Comparison of ENCODE assay signal across 8 cellular contexts in genomic region chr19:32339988-32340874, GRCh38. TPM values are rescaled to one million over a fixed set of nuclear protein-coding genes. Genes with fewer than 3 reads are reported as not detected.
DNase-seq lines count a peak whose midpoint lies in the region; ATAC-seq and TF ChIP-seq lines count a peak whose summit lies in the region.

No MANE protein-coding gene starts in this region.

- ATAC-seq in activated CD8-positive, alpha-beta T cell treated with anti-CD3 and anti-CD28 coated beads for 36 hours = peak; percentile 77
- peak; percentile 69 to 84 (median 82) for ATAC-seq in natural killer cell
- no peak for ATAC-seq in GM18520 (IDR thresholded peaks at IDR 0.05; ENCODE audit: unreplicated experiment)

- H3K9me3 ChIP-seq in suprapubic skin = no peaks in the 10 kb centered on the region

- no peak overlapping the region for H3K27ac ChIP-seq in suprapubic skin

- no peak overlapping the region for H3K4me3 Mint-ChIP-seq in activated CD8-positive, alpha-beta T cell treated with anti-CD3 and anti-CD28 coated beads for 36 hours
- no peak overlapping the region for H3K4me3 Mint-ChIP-seq in natural killer cell

- POLR2A ChIA-PET in activated CD8-positive, alpha-beta T cell treated with anti-CD3 and anti-CD28 coated beads for 36 hours (lab: Charles Lee) = no interaction called here

- peaks cover 3% of the 10 kb centered on the region for H3K4me1 Mint-ChIP-seq in activated CD8-positive, alpha-beta T cell treated with anti-CD3 and anti-CD28 coated beads for 36 hours (ENCODE audit: low read depth)
- H3K4me1 Mint-ChIP-seq in natural killer cell = no peaks in the 10 kb centered on the region

- H3K36me3 Mint-ChIP-seq in activated CD8-positive, alpha-beta T cell treated with anti-CD3 and anti-CD28 coated beads for 36 hours (ENCODE audit: low read depth) = no peaks in the 10 kb centered on the region
- H3K36me3 Mint-ChIP-seq in natural killer cell = no peaks in the 10 kb centered on the region

- H3K4me1 ChIP-seq in suprapubic skin = peaks cover 6% of the 10 kb centered on the region

- H3K27me3 ChIP-seq in suprapubic skin = no peaks in the 10 kb centered on the region

- peak; percentile 66 for TF ChIP-seq CTCF in activated CD8-positive, alpha-beta T cell treated with anti-CD3 and anti-CD28 coated beads for 36 hours (IDR thresholded peaks at IDR 0.05)
- TF ChIP-seq CTCF in natural killer cell (IDR thresholded peaks at IDR 0.05) (peak; percentile 70), suprapubic skin (IDR thresholded peaks at IDR 0.05) (peak; percentile 2 to 69)

- peak; percentile 44 for DNase-seq in COLO829 (ENCODE audit: low spot score)
- DNase-seq in H4 (ENCODE audit: low spot score) = peak; percentile 49
- peak; percentile 7 for DNase-seq in NCI-H345 treated with DMSO at 0.1 percent for 48 hours (lab: John Stamatoyannopoulos, UW; ENCODE audit: unreplicated experiment)
- DNase-seq in activated CD8-positive, alpha-beta T cell treated with anti-CD3 and anti-CD28 coated beads for 36 hours = peak; percentile 72
- DNase-seq in erythroblast (lab: John Stamatoyannopoulos, UW) = peak; percentile 28 to 58
- DNase-seq in natural killer cell = peak; percentile 35
- DNase-seq in suprapubic skin (ENCODE audit: low spot score in 2 of 2) = no peak

- intact Hi-C loops in activated CD8-positive, alpha-beta T cell treated with anti-CD3 and anti-CD28 coated beads for 36 hours (cut with micrococcal nuclease) = loop anchor here (10.0 kb wide), 1 partner anchor 235 kb away; no protein-coding TSS in a partner anchor
- intact Hi-C loops in natural killer cell (cut with micrococcal nuclease) = loop anchor here (1.0 kb wide), 1 partner anchor 230 kb away; no protein-coding TSS in a partner anchor

- H3K9me3 Mint-ChIP-seq in activated CD8-positive, alpha-beta T cell treated with anti-CD3 and anti-CD28 coated beads for 36 hours = peaks cover 3% of the 10 kb centered on the region
- H3K9me3 Mint-ChIP-seq in natural killer cell = no peaks in the 10 kb centered on the region

- no peaks in the 10 kb centered on the region for H3K36me3 ChIP-seq in suprapubic skin

- H3K27me3 Mint-ChIP-seq in activated CD8-positive, alpha-beta T cell treated with anti-CD3 and anti-CD28 coated beads for 36 hours = peaks cover 3% of the 10 kb centered on the region
- no peaks in the 10 kb centered on the region for H3K27me3 Mint-ChIP-seq in natural killer cell (ENCODE audit: low read depth in 2 of 2)

- CTCF ChIA-PET in activated CD8-positive, alpha-beta T cell treated with anti-CD3 and anti-CD28 coated beads for 36 hours (lab: Charles Lee) = interaction anchor here (0.5 to 2.5 kb wide), 14 partner anchors 10 to 232 kb away, joined by 3 to 11 read pairs (median 4); no protein-coding TSS in a partner anchor

- no peak for TF ChIP-seq EP300 in suprapubic skin (IDR thresholded peaks at IDR 0.05)

- no peak for TF ChIP-seq POLR2A in erythroblast (IDR thresholded peaks at IDR 0.05; ENCODE audit: low read length)
- no peak for TF ChIP-seq POLR2A in suprapubic skin (IDR thresholded peaks at IDR 0.05)

- H3K27ac Mint-ChIP-seq in activated CD8-positive, alpha-beta T cell treated with anti-CD3 and anti-CD28 coated beads for 36 hours = no peak overlapping the region
- no peak overlapping the region for H3K27ac Mint-ChIP-seq in natural killer cell

- WGBS in suprapubic skin = 72% methylated on average over 17 of the region's 18 CpGs

- no peak overlapping the region for H3K4me3 ChIP-seq in suprapubic skin

RNA-seq across cellular contexts. Expression of gene ZNF507, which starts 5.2 kb away (rescaled TPM):
- 4.1 and 5.1 TPM in 2 replicates for total RNA-seq in H4 (2014; rRNA removed; shearing (Covaris generic))
- 10 to 100 TPM; 24.2 to 25.6 TPM for total RNA-seq in activated CD8-positive, alpha-beta T cell treated with anti-CD3 and anti-CD28 coated beads for 36 hours
- total RNA-seq in natural killer cell (10 to 100 TPM; 27.9 to 34.6 (median 29.1) TPM), suprapubic skin (10 to 100 TPM; 11.2 to 34.0 (median 18.1) TPM)

Comparison
In these comparisons a context has a peak if more than half of its experiments do, and no peak if none do; other contexts are left out.
1. DNase-seq: peak in COLO829 (single experiment), H4 (single experiment), NCI-H345 treated with DMSO at 0.1 percent for 48 hours (single experiment), activated CD8-positive, alpha-beta T cell treated with anti-CD3 and anti-CD28 coated beads for 36 hours (single experiment), erythroblast (2 of 2) and natural killer cell (single experiment); none in suprapubic skin (0 of 2).
2. Peak in every context shown above with its lines, with median percentiles within 50 percentile points of each other: CTCF ChIP-seq.